In genomic region chr11:14244926-14245325, GRCh38 we compare ENCODE assay signal across 23 cellular contexts.
A peak's percentile ranks its signal among the peaks of the same experiment; 100 is the strongest.
DNase-seq lines count a peak whose midpoint lies in the region; ATAC-seq and TF ChIP-seq lines count a peak whose summit lies in the region.
"Had no signal": no experiment of that assay in that cellular context is flagged by ENCODE, and none has a peak within 500 bp of the region (broad histone marks: within the 10 kb centered on the region; RNA-seq: fewer than 3 reads in every experiment).

No MANE protein-coding gene starts in this region.

- DNase-seq in WTC11 (ENCODE audit: low spot score) (no peak), endothelial cell (ENCODE audit: low spot score) (no peak), neural crest cell (ENCODE audit: low read depth, low spot score) (no peak), upper lobe of right lung (no peak), NCI-H748 treated with DMSO at 0.1 percent for 48 hours (lab: John Stamatoyannopoulos, UW) (no peak), T-cell (no peak), Kasumi-1 (lab: John Stamatoyannopoulos, UW) (no peak)
- DNase-seq: 8988T; ACHN; AML-193; BE2C; CD4-positive, alpha-beta T cell; CD8-positive, alpha-beta memory T cell; DMS 273 treated with DMSO at 0.1 percent for 48 hours; DMS79; EL; GF-D8; HFFc6 had no signal

- H3K36me3 ChIP-seq in upper lobe of right lung: no peaks in the 10 kb centered on the region
- H3K36me3 ChIP-seq: BE2C; BLaER1 treated with 17β-estradiol and CSF1 and Interleukin-3, amounts not matched to agents 10 nM and 100 nM; HAP-1 had no signal

- POLR2A ChIA-PET in WTC11 (lab: Charles Lee): no interaction called here
- POLR2A ChIA-PET in T-cell (lab: Charles Lee): interaction anchor here in 1 of 2 donors (0.6 kb wide), 1 partner anchor 524 kb away, joined by 4 read pairs; no protein-coding TSS in a partner anchor

- H3K4me3 ChIP-seq in upper lobe of right lung: no peak overlapping the region
- H3K4me3 ChIP-seq: A549; BLaER1 treated with 17β-estradiol and CSF1 and Interleukin-3, amounts not matched to agents 10 nM and 100 nM; GM23338; HAP-1 had no signal

- H3K36me3 Mint-ChIP-seq in WTC11 (no peaks in the 10 kb centered on the region), endothelial cell (ENCODE audit: low read depth, unreplicated experiment) (peaks cover 14% of the 10 kb centered on the region), neural crest cell (ENCODE audit: low read depth) (no peaks in the 10 kb centered on the region), T-cell (peaks cover 9% of the 10 kb centered on the region)
- H3K36me3 Mint-ChIP-seq: CD14-positive monocyte had no signal

- no peaks in the 10 kb centered on the region for H3K9me3 Mint-ChIP-seq in WTC11
- H3K9me3 Mint-ChIP-seq in endothelial cell (ENCODE audit: unreplicated experiment): no peaks in the 10 kb centered on the region
- H3K9me3 Mint-ChIP-seq in neural crest cell: no peaks in the 10 kb centered on the region
- no peaks in the 10 kb centered on the region for H3K9me3 Mint-ChIP-seq in T-cell
- H3K9me3 Mint-ChIP-seq: CD4-positive, alpha-beta T cell; CD8-positive, alpha-beta memory T cell; GM23338; HFFc6 had no signal

- no peak overlapping the region for H3K27ac ChIP-seq in upper lobe of right lung
- H3K27ac ChIP-seq: A549; BLaER1 treated with 17β-estradiol and CSF1 and Interleukin-3, amounts not matched to agents 10 nM and 100 nM had no signal

- ATAC-seq in WTC11: peak; percentile 13; the same call in 1 of the 2 replicates
- ATAC-seq in upper lobe of right lung: no peak
- no peak for ATAC-seq in T-cell (replicated peaks in 1 of 4)
- ATAC-seq: A549, GM23338 had no signal

- peaks cover 5% of the 10 kb centered on the region for H3K27me3 ChIP-seq in upper lobe of right lung
- H3K27me3 ChIP-seq: BE2C; BLaER1 treated with 17β-estradiol and CSF1 and Interleukin-3, amounts not matched to agents 10 nM and 100 nM had no signal

- CTCF ChIA-PET in WTC11 (lab: Charles Lee) (interaction anchor here (1.0 kb wide), 3 partner anchors 13 to 411 kb away, joined by 3 to 6 read pairs (median 3); no protein-coding TSS in a partner anchor), T-cell (lab: Charles Lee) (interaction anchor here in 1 of 2 donors (4.6 kb wide), 1 partner anchor 472 kb away, joined by 32 read pairs; no protein-coding TSS in a partner anchor)

- H3K27ac Mint-ChIP-seq in WTC11: no peak overlapping the region
- H3K27ac Mint-ChIP-seq in endothelial cell (ENCODE audit: unreplicated experiment): no peak overlapping the region
- H3K27ac Mint-ChIP-seq in neural crest cell (ENCODE audit: unreplicated experiment): peak overlapping the region; percentile 45
- no peak overlapping the region for H3K27ac Mint-ChIP-seq in T-cell
- H3K27ac Mint-ChIP-seq: CD4-positive, alpha-beta T cell; GM23338; HFFc6 had no signal

- intact Hi-C loops in upper lobe of right lung (cut with DNase I): loop anchor here (10.0 kb wide), 1 partner anchor 290 kb away; no protein-coding TSS in a partner anchor

- H3K4me1 Mint-ChIP-seq in WTC11 (peaks cover 28% of the 10 kb centered on the region), endothelial cell (ENCODE audit: unreplicated experiment) (peaks cover 34% of the 10 kb centered on the region), neural crest cell (peaks cover 34% of the 10 kb centered on the region), T-cell (peaks cover 21 to 26% (median 24%) of the 10 kb centered on the region in 3 donors)

- TF ChIP-seq CTCF in WTC11 (IDR thresholded peaks at IDR 0.05) (no peak), endothelial cell (IDR thresholded peaks at IDR 0.05; ENCODE audit: unreplicated experiment) (no peak), neural crest cell (conservative IDR thresholded peaks at IDR 0.05) (no peak), upper lobe of right lung (IDR thresholded peaks at IDR 0.05) (no peak)

- H3K4me3 Mint-ChIP-seq in WTC11: no peak overlapping the region
- H3K4me3 Mint-ChIP-seq in endothelial cell (ENCODE audit: unreplicated experiment): peak overlapping the region; percentile 33
- no peak overlapping the region for H3K4me3 Mint-ChIP-seq in neural crest cell
- H3K4me3 Mint-ChIP-seq in T-cell: no peak overlapping the region
- H3K4me3 Mint-ChIP-seq: CD14-positive monocyte; CD4-positive, alpha-beta T cell; CD8-positive, alpha-beta memory T cell; GM23338; HFFc6 had no signal

- H3K27me3 Mint-ChIP-seq in WTC11 (ENCODE audit: low read depth) (no peaks in the 10 kb centered on the region), endothelial cell (ENCODE audit: unreplicated experiment) (no peaks in the 10 kb centered on the region), neural crest cell (ENCODE audit: low read depth) (peaks cover 17% of the 10 kb centered on the region), T-cell (no peaks in the 10 kb centered on the region)
- H3K27me3 Mint-ChIP-seq: CD4-positive, alpha-beta T cell; CD8-positive, alpha-beta memory T cell had no signal

- H3K9me3 ChIP-seq in upper lobe of right lung: no peaks in the 10 kb centered on the region
- H3K9me3 ChIP-seq: A549; BE2C; BLaER1 treated with 17β-estradiol and CSF1 and Interleukin-3, amounts not matched to agents 10 nM and 100 nM; HAP-1 had no signal

- H3K4me1 ChIP-seq in upper lobe of right lung: peaks cover 10% of the 10 kb centered on the region
- H3K4me1 ChIP-seq: A549, BE2C, HAP-1 had no signal

TF ChIP-seq in WTC11, 78 proteins besides CTCF, POLR2A, EP300 and RAD21:
- TF ChIP-seq ERG (CRISPR knock-in tag; IDR thresholded peaks at IDR 0.05) (no peak), STAT6 (CRISPR knock-in tag; conservative IDR thresholded peaks at IDR 0.05; ENCODE audit: low read depth) (no peak), ZBTB43 (CRISPR knock-in tag; IDR thresholded peaks at IDR 0.05) (no peak)
